ENCODE assay signal across 35 cellular contexts in the genomic region with DNA sequence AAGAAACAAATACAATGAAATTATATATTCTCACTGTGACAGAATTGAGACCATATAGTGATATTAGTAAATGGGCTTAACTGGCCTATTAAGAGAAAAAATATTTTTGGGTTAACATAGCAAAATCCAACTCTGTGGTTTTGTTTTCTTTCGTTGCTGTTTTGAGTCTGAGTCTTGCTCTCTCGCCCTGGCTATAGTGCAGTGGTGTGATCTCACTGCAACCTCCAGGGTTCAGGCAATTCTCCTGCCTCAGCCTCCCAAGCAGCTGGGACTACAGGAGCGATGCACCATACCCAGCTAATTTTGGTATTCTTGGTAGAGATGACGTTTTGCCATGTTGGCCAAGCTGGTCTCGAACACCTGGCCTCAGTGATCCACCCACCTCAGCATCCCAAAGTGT.
"Had no signal": no experiment of that assay in that cellular context is flagged by ENCODE, and none has a peak within 500 bp of the region (broad histone marks: within the 10 kb centered on the region; RNA-seq: fewer than 3 reads in every experiment).

No MANE protein-coding gene starts in this region.

- H3K27ac Mint-ChIP-seq: activated CD4-positive, alpha-beta T cell treated with anti-CD3 and anti-CD28 coated beads for 36 hours; activated CD4-positive, alpha-beta T cell treated with anti-CD3 and anti-CD28 coated beads, Interleukin-2, amount 10 ng/mL, durations not matched to agents 7 days and 5 days; activated CD8-positive, alpha-beta T cell treated with anti-CD3 and anti-CD28 coated beads, Interleukin-2, amount 10 ng/mL, durations not matched to agents 7 days and 5 days; activated naive CD4-positive, alpha-beta T cell treated with anti-CD3 and anti-CD28 coated beads for 36 hours; activated naive CD4-positive, alpha-beta T cell treated with anti-CD3 and anti-CD28 coated beads, Interleukin-2, amount 50 U/mL, for 72 hours; activated T-helper 1 cell treated with anti-CD3 and anti-CD28 coated beads, Interleukin-12 subunit alpha, Interleukin-12 subunit beta, Interleukin-2, Interleukin-4 antibody, amounts not matched to agents 30 ng/mL and 10 ng/mL and 1 ng/mL, durations not matched to agents 14 hours and 24 hours and 36 hours; T-cell had no signal

- H3K36me3 ChIP-seq: adrenal gland, breast epithelium, Peyer's patch, WERI-Rb-1 had no signal

- H3K27me3 ChIP-seq: adrenal gland, body of pancreas, breast epithelium, Peyer's patch had no signal

- H3K27me3 Mint-ChIP-seq: activated CD4-positive, alpha-beta T cell treated with anti-CD3 and anti-CD28 coated beads for 36 hours; activated CD4-positive, alpha-beta T cell treated with anti-CD3 and anti-CD28 coated beads, Interleukin-2, amount 10 ng/mL, durations not matched to agents 7 days and 5 days; T-cell had no signal

- H3K9me3 ChIP-seq: adrenal gland, body of pancreas, breast epithelium, Peyer's patch had no signal

- H3K4me3 Mint-ChIP-seq: activated CD4-positive, alpha-beta T cell treated with anti-CD3 and anti-CD28 coated beads for 36 hours; activated CD4-positive, alpha-beta T cell treated with anti-CD3 and anti-CD28 coated beads, Interleukin-2, amount 10 ng/mL, durations not matched to agents 7 days and 5 days; activated CD8-positive, alpha-beta T cell treated with anti-CD3 and anti-CD28 coated beads, Interleukin-2, amount 10 ng/mL, durations not matched to agents 7 days and 5 days; activated naive CD4-positive, alpha-beta T cell treated with anti-CD3 and anti-CD28 coated beads for 36 hours; activated T-cell treated with anti-CD3 and anti-CD28 coated beads, Interleukin-2, amount 50 U/mL, for 4 hours; activated T-helper 1 cell treated with anti-CD3 and anti-CD28 coated beads, Interleukin-12 subunit alpha, Interleukin-12 subunit beta, Interleukin-2, Interleukin-4 antibody, amounts not matched to agents 30 ng/mL and 10 ng/mL and 1 ng/mL, durations not matched to agents 14 hours and 24 hours and 36 hours; T-cell had no signal

- H3K4me3 ChIP-seq: adrenal gland, body of pancreas, breast epithelium, Peyer's patch had no signal

- H3K36me3 Mint-ChIP-seq: activated naive CD4-positive, alpha-beta T cell treated with anti-CD3 and anti-CD28 coated beads, Interleukin-2, amount 50 U/mL, for 72 hours; T-cell had no signal

- H3K4me1 ChIP-seq: breast epithelium had no signal

- DNase-seq: activated CD4-positive, alpha-beta T cell treated with anti-CD3 and anti-CD28 coated beads for 36 hours; activated CD4-positive, alpha-beta T cell treated with anti-CD3 and anti-CD28 coated beads, Interleukin-2, amount 10 ng/mL, durations not matched to agents 7 days and 5 days; activated CD4-positive, alpha-beta T cell treated with anti-CD3 and anti-CD28 coated beads, Interleukin-2, amount 50 U/mL, for 48 hours; activated CD8-positive, alpha-beta T cell treated with anti-CD3 and anti-CD28 coated beads, Interleukin-2, amount 10 ng/mL, durations not matched to agents 7 days and 5 days; activated gamma-delta T cell treated with Interleukin-2 at 50 U/mL for 16 hours; activated naive CD4-positive, alpha-beta T cell treated with anti-CD3 and anti-CD28 coated beads for 36 hours; activated T-cell treated with anti-CD3 and anti-CD28 coated beads, Interleukin-2, amount 50 U/mL, for 4 hours; adrenal gland; body of pancreas; caudate nucleus; cerebellar nuclear complex; Kasumi-1; MM.1S; MV-4-11; NCI-H1092; NCI-H1436 treated with DMSO at 0.1 percent for 48 hours; NCI-H1694 treated with DMSO at 0.1 percent for 48 hours; NCI-H2029; NCI-H345; NCI-H510A; NCI-H526; NCI-H748 treated with DMSO at 0.1 percent for 48 hours; NK-92 treated with Interleukin-12 subunit alpha and Interleukin-12 subunit beta, amount 100 ng/mL, for 24 hours; PC-3; Peyer's patch; RPMI8226; SHP77 treated with DMSO at 0.1 percent for 48 hours; T-cell; T-helper 2 cell; T-helper 9 cell; WERI-Rb-1 had no signal

- H3K9me3 Mint-ChIP-seq: activated CD4-positive, alpha-beta T cell treated with anti-CD3 and anti-CD28 coated beads, Interleukin-2, amount 10 ng/mL, durations not matched to agents 7 days and 5 days; activated naive CD4-positive, alpha-beta T cell treated with anti-CD3 and anti-CD28 coated beads for 36 hours; activated naive CD4-positive, alpha-beta T cell treated with anti-CD3 and anti-CD28 coated beads, Interleukin-2, amount 50 U/mL, for 72 hours; activated T-cell treated with anti-CD3 and anti-CD28 coated beads, Interleukin-2, amount 50 U/mL, for 4 hours; activated T-helper 1 cell treated with anti-CD3 and anti-CD28 coated beads, Interleukin-12 subunit alpha, Interleukin-12 subunit beta, Interleukin-2, Interleukin-4 antibody, amounts not matched to agents 30 ng/mL and 10 ng/mL and 1 ng/mL, durations not matched to agents 14 hours and 24 hours and 36 hours; T-cell had no signal

- H3K27ac ChIP-seq: body of pancreas, breast epithelium, Peyer's patch, WERI-Rb-1 had no signal

- ATAC-seq: activated CD4-positive, alpha-beta T cell treated with anti-CD3 and anti-CD28 coated beads for 36 hours; activated CD8-positive, alpha-beta T cell treated with anti-CD3 and anti-CD28 coated beads, Interleukin-2, amount 10 ng/mL, durations not matched to agents 7 days and 5 days; activated naive CD4-positive, alpha-beta T cell treated with anti-CD3 and anti-CD28 coated beads, Interleukin-2, amount 50 U/mL, for 72 hours; activated T-cell treated with anti-CD3 and anti-CD28 coated beads, Interleukin-2, amount 50 U/mL, for 4 hours; body of pancreas; PC-3; SK-N-SH treated with all-trans-retinoic acid at 6 μM for 48 hours; T-cell had no signal
